In genomic region chr6:5003604-5004372, GRCh38 we compare ENCODE assay signal across 1 cellular context.
TF ChIP-seq lines count a peak whose summit lies in the region.

Gene RPP40, minus strand, starts transcription at chr6:5004037. Its CDS starts 35 bp downstream, at chr6:5004002.

TF ChIP-seq in HepG2, 621 proteins besides CTCF, POLR2A, EP300 and RAD21 (continued from another document and continues in another):
- TF ChIP-seq ZBTB10 (CRISPR knock-in tag; IDR thresholded peaks at IDR 0.05; ENCODE audit: borderline replicate concordance) (peak; percentile 24), ZNF891 (CRISPR knock-in tag; IDR thresholded peaks at IDR 0.05) (peak; percentile 68), SOX13 (IDR thresholded peaks at IDR 0.05) (no peak), SOX13 (CRISPR knock-in tag; conservative IDR thresholded peaks at IDR 0.05 in 1 of 2, IDR thresholded peaks at IDR 0.05 in 1 of 2) (peak in 1 of 2 experiments; percentile 7; a peak in 1 of 4 replicates), ATF3 (CRISPR knock-in tag; IDR thresholded peaks at IDR 0.05) (0 out of 2 replicates have a peak, but pooled peaks have one; percentile 10), ZNF678 (CRISPR knock-in tag; IDR thresholded peaks at IDR 0.05) (no peak), PAX8 (CRISPR knock-in tag; IDR thresholded peaks at IDR 0.05; ENCODE audit: borderline replicate concordance) (no peak), LRRFIP1 (CRISPR knock-in tag; conservative IDR thresholded peaks at IDR 0.05) (peak; percentile 6; the same call in 1 of the 2 replicates), CEBPB (IDR thresholded peaks at IDR 0.05; ENCODE audit: borderline replicate concordance, low read depth, low read length) (no peak), ZNF44 (CRISPR knock-in tag; IDR thresholded peaks at IDR 0.05) (peak; percentile 93; the same call in 1 of the 2 replicates), ZNF331 (CRISPR knock-in tag; IDR thresholded peaks at IDR 0.05) (no peak), MATR3 (CRISPR knock-in tag; IDR thresholded peaks at IDR 0.05) (no peak), TFAP4 (IDR thresholded peaks at IDR 0.05; ENCODE audit: borderline replicate concordance, low read depth) (peak; percentile 27; the same call in 1 of the 2 replicates), ZNF569 (CRISPR knock-in tag; IDR thresholded peaks at IDR 0.05; ENCODE audit: borderline replicate concordance) (0 out of 2 replicates have a peak, but pooled peaks have one; percentile 11), PAXIP1 (CRISPR knock-in tag; conservative IDR thresholded peaks at IDR 0.05) (peak; percentile 92), ZNF549 (CRISPR knock-in tag; IDR thresholded peaks at IDR 0.05) (peak; percentile 74; the same call in 1 of the 2 replicates), ZNF777 (CRISPR knock-in tag; IDR thresholded peaks at IDR 0.05) (peak; percentile 37; the same call in 1 of the 2 replicates), ZNF629 (CRISPR knock-in tag; conservative IDR thresholded peaks at IDR 0.05) (0 out of 2 replicates have a peak, but pooled peaks have one; percentile 9), ZNF18 (CRISPR knock-in tag; IDR thresholded peaks at IDR 0.05; ENCODE audit: insufficient replicate concordance) (peak; percentile 58), EEA1 (CRISPR knock-in tag; IDR thresholded peaks at IDR 0.05; ENCODE audit: borderline replicate concordance) (peak; percentile 81), ZNF616 (CRISPR knock-in tag; IDR thresholded peaks at IDR 0.05; ENCODE audit: low read depth) (peak; percentile 81; the same call in 1 of the 2 replicates), MEF2D (CRISPR knock-in tag; IDR thresholded peaks at IDR 0.05) (peak; percentile 61; the same call in 1 of the 2 replicates), IRF9 (CRISPR knock-in tag; IDR thresholded peaks at IDR 0.05; ENCODE audit: borderline replicate concordance) (peak; percentile 97), ZBTB25 (CRISPR knock-in tag; IDR thresholded peaks at IDR 0.05) (peak; percentile 18; the same call in 1 of the 2 replicates), KAT2B (IDR thresholded peaks at IDR 0.05; ENCODE audit: borderline replicate concordance, low read depth, low read length) (no peak), AHR (CRISPR knock-in tag; IDR thresholded peaks at IDR 0.05) (peak; percentile 87), NCOA5 (CRISPR knock-in tag; IDR thresholded peaks at IDR 0.05) (no peak), ZNF33B (CRISPR knock-in tag; IDR thresholded peaks at IDR 0.05) (peak; percentile 90), ZNF768 (CRISPR knock-in tag; IDR thresholded peaks at IDR 0.05) (peak; percentile 64; the same call in 1 of the 2 replicates), MXD3 (CRISPR knock-in tag; IDR thresholded peaks at IDR 0.05) (peak; percentile 93), GMEB1 (CRISPR knock-in tag; IDR thresholded peaks at IDR 0.05; ENCODE audit: borderline replicate concordance) (peak; percentile 93), MAFG (CRISPR knock-in tag; IDR thresholded peaks at IDR 0.05) (no peak), ZFP36L1 (CRISPR knock-in tag; IDR thresholded peaks at IDR 0.05) (no peak), GRHL1 (CRISPR knock-in tag; conservative IDR thresholded peaks at IDR 0.05) (no peak), SRSF9 (IDR thresholded peaks at IDR 0.05; ENCODE audit: borderline replicate concordance, insufficient read depth, low read depth, low read length, poor library complexity, severe bottlenecking) (no peak), LCORL (IDR thresholded peaks at IDR 0.05) (no peak), LCORL (CRISPR knock-in tag; IDR thresholded peaks at IDR 0.05) (peak; percentile 63), ZNF564 (CRISPR knock-in tag; IDR thresholded peaks at IDR 0.05) (peak; percentile 74), ZNF558 (CRISPR knock-in tag; IDR thresholded peaks at IDR 0.05; ENCODE audit: borderline replicate concordance) (no peak; the same call in 1 of the 2 replicates), MAF1 (CRISPR knock-in tag; IDR thresholded peaks at IDR 0.05; ENCODE audit: borderline replicate concordance) (peak; percentile 93), ZFP62 (CRISPR knock-in tag; IDR thresholded peaks at IDR 0.05) (0 out of 2 replicates have a peak, but pooled peaks have one; percentile 80), MED13 (CRISPR knock-in tag; IDR thresholded peaks at IDR 0.05) (peak; percentile 88; the same call in 1 of the 2 replicates), ZNF562 (CRISPR knock-in tag; IDR thresholded peaks at IDR 0.05; ENCODE audit: borderline replicate concordance) (no peak), DDIT3 (CRISPR knock-in tag; IDR thresholded peaks at IDR 0.05) (no peak), CHD2 (IDR thresholded peaks at IDR 0.05; ENCODE audit: low read depth, low read length) (0 out of 2 replicates have a peak, but pooled peaks have one; percentile 49)
